8 cellular contexts compared by ENCODE assay signal in the genomic region with DNA sequence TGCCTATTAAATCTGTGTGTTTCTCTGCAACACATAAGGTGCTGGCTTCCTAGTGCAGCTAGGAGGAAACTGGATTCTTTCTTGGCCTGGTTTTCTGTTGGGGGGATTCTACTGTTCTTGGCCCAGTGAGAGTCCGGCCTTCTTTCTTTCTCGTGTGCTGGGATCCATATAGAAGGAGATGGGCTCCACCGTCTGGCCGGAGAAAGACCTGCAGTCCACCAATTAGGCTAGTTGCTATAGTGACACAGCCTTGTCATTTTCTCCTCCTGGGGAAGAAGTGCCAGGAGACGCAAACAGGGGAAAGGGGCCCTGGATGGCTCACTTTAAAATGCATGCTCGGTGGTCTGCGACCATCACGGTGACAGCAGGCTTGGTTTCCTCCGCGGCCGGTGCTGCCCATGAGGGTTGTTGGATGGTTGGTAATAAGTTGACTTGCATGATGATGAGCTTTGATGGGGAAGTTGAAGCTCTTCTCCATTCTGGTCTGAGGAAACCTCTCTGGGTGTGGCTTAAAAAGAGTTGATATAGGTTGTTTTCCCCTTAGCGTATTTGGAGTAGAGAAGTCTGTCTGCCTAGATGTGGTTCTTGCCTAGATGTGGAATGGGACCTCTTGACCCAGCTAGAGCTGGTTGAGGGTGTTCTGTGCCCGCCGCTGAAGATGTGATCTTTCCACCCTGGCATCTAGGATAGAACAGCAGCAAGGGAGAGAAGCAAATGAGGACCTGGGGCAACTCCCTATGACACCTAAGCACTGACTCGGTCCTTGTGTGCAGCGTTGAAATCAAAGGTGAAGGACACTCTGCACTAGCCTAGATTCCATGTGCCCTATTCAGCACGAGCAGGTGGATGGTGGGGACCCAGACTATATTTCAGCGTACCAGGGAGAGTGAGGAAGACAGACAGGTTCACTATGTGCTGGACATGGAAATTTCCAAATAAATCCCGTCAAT.
DNase-seq lines count a peak whose midpoint lies in the region; ATAC-seq and TF ChIP-seq lines count a peak whose summit lies in the region.

No MANE protein-coding gene starts in this region.

- H3K4me3 ChIP-seq in astrocyte of the spinal cord (ENCODE audit: low read depth, low read length) (no peak overlapping the region), spleen (no peak overlapping the region)

- DNase-seq in DMS153 (lab: John Stamatoyannopoulos, UW) (peak; percentile 45), NOMO-1 treated with DMSO at 0.1 percent for 48 hours (lab: John Stamatoyannopoulos, UW; ENCODE audit: unreplicated experiment) (peak; percentile 70), astrocyte of the spinal cord (ENCODE audit: low read depth, low spot score) (peak; percentile 67), iPS-NIHi7 (ENCODE audit: extremely low spot score) (peak; percentile 81), spleen (peak; percentile 74)

- no peaks in the 10 kb centered on the region for H3K9me3 ChIP-seq in spleen

- ATAC-seq in HG03354 (IDR thresholded peaks at IDR 0.05; ENCODE audit: poor library complexity, severe bottlenecking, unreplicated experiment) (peak; percentile 55), HG03565 (IDR thresholded peaks at IDR 0.05; ENCODE audit: unreplicated experiment) (no peak), HG02588 (IDR thresholded peaks at IDR 0.05; ENCODE audit: unreplicated experiment) (no peak)

- peaks cover 2 to 80% (median 35%) of the 10 kb centered on the region in 7 donors for H3K27me3 ChIP-seq in spleen (replicated peaks in 1 of 7)

- no peak overlapping the region for H3K27ac ChIP-seq in spleen

- intact Hi-C loops in spleen (cut with DNase I; ENCODE audit: low total_unique reads), result loop anchor here (5.0 kb wide), 1 partner anchor 1690 kb away; no protein-coding TSS in a partner anchor

- 28 to 36% (median 34%) methylated on average over 18 to 19 of the region's 19 CpGs for WGBS in spleen, 5 donors

- H3K4me1 ChIP-seq in spleen, result peaks cover 0 to 19% (median 10%) of the 10 kb centered on the region in 6 donors

- in situ Hi-C loops in astrocyte of the spinal cord (cut with HindIII; ENCODE audit: low sequenced_read_pairs), result no loop called here

- no peaks in the 10 kb centered on the region for H3K36me3 ChIP-seq in spleen

- TF ChIP-seq POLR2A in spleen (IDR thresholded peaks at IDR 0.05), result no peak

- TF ChIP-seq CTCF in astrocyte of the spinal cord (IDR thresholded peaks at IDR 0.05; ENCODE audit: low read depth, low read length) (peak; percentile 84), spleen (IDR thresholded peaks at IDR 0.05 in 8 of 11, conservative IDR thresholded peaks at IDR 0.05 in 3 of 11) (peak; percentile 37 to 81 (median 71))
